Comparison of ENCODE assay signal across 8 cellular contexts in the genomic region with DNA sequence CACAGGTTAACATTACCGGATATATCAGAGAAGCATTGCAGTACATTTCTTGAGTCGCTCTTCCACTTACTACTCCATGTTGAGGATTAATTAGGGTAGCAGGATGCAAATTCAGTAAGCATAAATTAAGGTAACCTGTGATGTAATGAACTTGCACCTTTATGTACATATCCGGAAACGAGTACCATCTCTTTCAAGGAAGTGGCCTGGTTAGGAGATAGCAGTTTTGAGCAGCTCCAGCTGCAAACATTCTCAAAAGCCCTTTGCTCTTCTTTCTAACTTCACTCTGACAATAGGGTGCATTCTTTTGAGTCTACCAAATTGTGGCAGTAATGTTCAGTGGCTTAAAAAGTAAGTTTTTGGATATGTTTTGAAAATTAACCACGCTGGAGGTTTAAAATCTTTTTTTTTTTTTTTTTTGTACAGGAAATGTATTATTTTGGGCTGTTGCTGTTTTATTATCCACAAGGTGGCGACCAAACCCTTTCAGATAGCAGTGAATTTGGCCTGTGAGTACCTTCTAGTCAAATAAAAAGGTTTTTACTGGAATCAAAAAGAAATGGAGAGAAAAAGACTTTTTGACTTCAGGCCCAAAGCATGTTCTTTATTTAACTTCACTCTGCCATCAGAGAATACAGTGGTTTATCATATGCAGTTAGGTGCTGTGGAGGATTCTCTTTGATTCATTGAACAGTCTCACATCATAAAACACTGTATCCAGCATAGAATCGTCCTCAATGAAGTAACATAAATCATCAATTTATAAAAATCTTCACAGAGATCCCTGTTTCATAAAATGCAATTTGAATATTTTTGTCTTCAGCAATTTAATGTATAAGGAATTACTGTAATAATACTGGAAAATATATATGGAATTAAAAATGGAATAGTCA. TPM values are rescaled to one million over a fixed set of nuclear protein-coding genes. Genes with fewer than 3 reads are reported as not detected.
DNase-seq lines count a peak whose midpoint lies in the region; ATAC-seq and TF ChIP-seq lines count a peak whose summit lies in the region.

No MANE protein-coding gene starts in this region.

- H3K36me3 ChIP-seq in A673 (ENCODE audit: insufficient read depth, low read length, poor library complexity, severe bottlenecking) (peaks cover 8% of the 10 kb centered on the region), DOHH2 (ENCODE audit: control insufficient read depth, low read length) (peaks cover 12% of the 10 kb centered on the region), liver (ENCODE audit: control insufficient read depth in 4 of 4, insufficient read depth in 3 of 4, low read depth in 1 of 4, low read length in 3 of 4) (peaks cover 0 to 6% (median 4%) of the 10 kb centered on the region in 4 donors)

- peak; percentile 82 to 85 for TF ChIP-seq RAD21 in liver (IDR thresholded peaks at IDR 0.05)

- H3K27me3 Mint-ChIP-seq in MCF 10A (ENCODE audit: insufficient read depth, unreplicated experiment), result no peaks in the 10 kb centered on the region

- H3K27ac ChIP-seq in A673 (ENCODE audit: low read depth, low read length, poor library complexity, severe bottlenecking), result no peak overlapping the region
- H3K27ac ChIP-seq in DOHH2 (ENCODE audit: low read depth, low read length), result no peak overlapping the region
- H3K27ac ChIP-seq in liver (ENCODE audit: low read depth in 1 of 2, low read length in 2 of 2), result no peak overlapping the region

- H3K9me3 ChIP-seq in A673 (ENCODE audit: low read depth, low read length, poor library complexity, severe bottlenecking), result no peaks in the 10 kb centered on the region
- no peaks in the 10 kb centered on the region for H3K9me3 ChIP-seq in DOHH2 (ENCODE audit: control insufficient read depth, insufficient read depth, low read length)
- no peaks in the 10 kb centered on the region for H3K9me3 ChIP-seq in liver (ENCODE audit: control insufficient read depth in 4 of 4, low read length in 3 of 4)

- H3K4me1 ChIP-seq in A673 (ENCODE audit: insufficient read depth, low read length, poor library complexity, severe bottlenecking), result peaks cover 20% of the 10 kb centered on the region
- H3K4me1 ChIP-seq in DOHH2 (ENCODE audit: control insufficient read depth, low read length), result peaks cover 19% of the 10 kb centered on the region
- H3K4me1 ChIP-seq in liver (ENCODE audit: control insufficient read depth in 4 of 4, insufficient read depth in 4 of 4, low read length in 3 of 4), result no peaks in the 10 kb centered on the region

- H3K9me2 ChIP-seq in DOHH2 (replicated peaks; ENCODE audit: control insufficient read depth, low read length), result no peaks in the 10 kb centered on the region

- no peaks in the 10 kb centered on the region for H3K79me2 ChIP-seq in DOHH2 (ENCODE audit: control insufficient read depth, low read length)

- no peaks in the 10 kb centered on the region for H3K4me1 Mint-ChIP-seq in MCF 10A (ENCODE audit: insufficient read depth, unreplicated experiment)

- no peak overlapping the region for H3K9ac ChIP-seq in liver (ENCODE audit: low read depth in 1 of 2, low read length in 2 of 2)

- H3K27me3 ChIP-seq in A673 (replicated peaks; ENCODE audit: insufficient read depth, low read depth, low read length, poor library complexity) (no peaks in the 10 kb centered on the region), DOHH2 (ENCODE audit: control insufficient read depth, low read length) (no peaks in the 10 kb centered on the region), liver (ENCODE audit: control insufficient read depth in 4 of 4, insufficient read depth in 4 of 4, low read length in 3 of 4) (no peaks in the 10 kb centered on the region)

- no peaks in the 10 kb centered on the region for H4K20me1 ChIP-seq in DOHH2 (ENCODE audit: control insufficient read depth, insufficient read depth, low read depth, low read length)

- H3K4me3 Mint-ChIP-seq in MCF 10A (ENCODE audit: unreplicated experiment), result no peak overlapping the region

- peaks cover 9% of the 10 kb centered on the region; the same call in 1 of the 2 replicates for H3F3A ChIP-seq in DOHH2 (ENCODE audit: control insufficient read depth, insufficient read depth)

- DNase-seq in A673 (ENCODE audit: low spot score) (peak; percentile 62), OCI-M1 (lab: John Stamatoyannopoulos, UW) (peak; percentile 73), MCF 10A (ENCODE audit: unreplicated experiment) (peak; percentile 71), HuH-7.5 (ENCODE audit: low spot score) (no peak)

- 51% methylated on average over 7 of the region's 7 CpGs for WGBS in liver

- ATAC-seq in HG03280 (IDR thresholded peaks at IDR 0.05; ENCODE audit: unreplicated experiment), result peak; percentile 54
- no peak for ATAC-seq in GM18519 (IDR thresholded peaks at IDR 0.05; ENCODE audit: low FRiP score, unreplicated experiment)

- TF ChIP-seq CTCF in A673 (conservative IDR thresholded peaks at IDR 0.05; ENCODE audit: low read depth, low read length), result peak; percentile 76
- peak; percentile 72 for TF ChIP-seq CTCF in DOHH2 (IDR thresholded peaks at IDR 0.05; ENCODE audit: low read depth, low read length, poor library complexity, severe bottlenecking)
- peak; percentile 23 for TF ChIP-seq CTCF in MCF 10A (IDR thresholded peaks at IDR 0.05; ENCODE audit: unreplicated experiment)
- TF ChIP-seq CTCF in liver (IDR thresholded peaks at IDR 0.05; ENCODE audit: low read depth, low read length, missing input control), result peak; percentile 67

- H3K36me3 Mint-ChIP-seq in MCF 10A (ENCODE audit: insufficient read depth, unreplicated experiment), result peaks cover 10% of the 10 kb centered on the region

- no peak overlapping the region for H3K4me3 ChIP-seq in A673 (ENCODE audit: low read depth, low read length, poor library complexity, severe bottlenecking)
- peak overlapping the region; percentile 19 for H3K4me3 ChIP-seq in DOHH2 (ENCODE audit: low read length)
- H3K4me3 ChIP-seq in liver (ENCODE audit: low read depth in 1 of 3, low read length in 3 of 3), result no peak overlapping the region

- intact Hi-C loops in A673 (cut with micrococcal nuclease; ENCODE audit: unreplicated experiment) (no loop called here), MCF 10A (cut with micrococcal nuclease) (loop anchor here (1.0 to 5.0 kb wide), 4 partner anchors 101 to 313 kb away; no protein-coding TSS in a partner anchor)

- POLR2A ChIA-PET in A673 (lab: Charles Lee; ENCODE audit: low non-redundant PET), result no interaction called here
- POLR2A ChIA-PET in MCF 10A (lab: Yijun Ruan, JAX), result interaction anchor here (0.6 to 7.0 kb wide), 4 partner anchors 8 to 1206 kb away, joined by 3 to 45 read pairs (median 8); a partner anchor contains a TSS

- H3K9me3 Mint-ChIP-seq in MCF 10A (ENCODE audit: unreplicated experiment), result no peaks in the 10 kb centered on the region

- no peak overlapping the region for H3K27ac Mint-ChIP-seq in MCF 10A (ENCODE audit: low read depth, unreplicated experiment)

- no TSS peak for BruUV-seq in A673 (replicated peaks; lab: Mats Ljungman, UMichigan)
- no TSS peak for BruUV-seq in MCF 10A (replicated peaks; lab: Mats Ljungman, UMichigan)

- H3K4me2 ChIP-seq in DOHH2 (ENCODE audit: low read length), result peak overlapping the region; percentile 53

- CTCF ChIA-PET in A673 (lab: Charles Lee), result no interaction called here
- CTCF ChIA-PET in MCF 10A (lab: Yijun Ruan, JAX), result interaction anchor here (0.5 to 22.6 kb wide), 40 partner anchors 9 to 1488 kb away, joined by 3 to 360 read pairs (median 4); a partner anchor contains a TSS

TF ChIP-seq in liver, 16 proteins besides CTCF, POLR2A, EP300 and RAD21:
- TF ChIP-seq HNF4G (IDR thresholded peaks at IDR 0.05) (no peak), TAF1 (conservative IDR thresholded peaks at IDR 0.05) (no peak), SP1 (IDR thresholded peaks at IDR 0.05) (no peak), GABPA (IDR thresholded peaks at IDR 0.05 in 1 of 2, conservative IDR thresholded peaks at IDR 0.05 in 1 of 2) (no peak), FOXA1 (IDR thresholded peaks at IDR 0.05) (no peak)
- TF ChIP-seq, protein P1, sequence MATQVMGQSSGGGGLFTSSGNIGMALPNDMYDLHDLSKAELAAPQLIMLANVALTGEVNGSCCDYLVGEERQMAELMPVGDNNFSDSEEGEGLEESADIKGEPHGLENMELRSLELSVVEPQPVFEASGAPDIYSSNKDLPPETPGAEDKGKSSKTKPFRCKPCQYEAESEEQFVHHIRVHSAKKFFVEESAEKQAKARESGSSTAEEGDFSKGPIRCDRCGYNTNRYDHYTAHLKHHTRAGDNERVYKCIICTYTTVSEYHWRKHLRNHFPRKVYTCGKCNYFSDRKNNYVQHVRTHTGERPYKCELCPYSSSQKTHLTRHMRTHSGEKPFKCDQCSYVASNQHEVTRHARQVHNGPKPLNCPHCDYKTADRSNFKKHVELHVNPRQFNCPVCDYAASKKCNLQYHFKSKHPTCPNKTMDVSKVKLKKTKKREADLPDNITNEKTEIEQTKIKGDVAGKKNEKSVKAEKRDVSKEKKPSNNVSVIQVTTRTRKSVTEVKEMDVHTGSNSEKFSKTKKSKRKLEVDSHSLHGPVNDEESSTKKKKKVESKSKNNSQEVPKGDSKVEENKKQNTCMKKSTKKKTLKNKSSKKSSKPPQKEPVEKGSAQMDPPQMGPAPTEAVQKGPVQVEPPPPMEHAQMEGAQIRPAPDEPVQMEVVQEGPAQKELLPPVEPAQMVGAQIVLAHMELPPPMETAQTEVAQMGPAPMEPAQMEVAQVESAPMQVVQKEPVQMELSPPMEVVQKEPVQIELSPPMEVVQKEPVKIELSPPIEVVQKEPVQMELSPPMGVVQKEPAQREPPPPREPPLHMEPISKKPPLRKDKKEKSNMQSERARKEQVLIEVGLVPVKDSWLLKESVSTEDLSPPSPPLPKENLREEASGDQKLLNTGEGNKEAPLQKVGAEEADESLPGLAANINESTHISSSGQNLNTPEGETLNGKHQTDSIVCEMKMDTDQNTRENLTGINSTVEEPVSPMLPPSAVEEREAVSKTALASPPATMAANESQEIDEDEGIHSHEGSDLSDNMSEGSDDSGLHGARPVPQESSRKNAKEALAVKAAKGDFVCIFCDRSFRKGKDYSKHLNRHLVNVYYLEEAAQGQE (IDR thresholded peaks at IDR 0.05), result no peak

RNA-seq across cellular contexts. Expression of a gene that starts 8.9 kb away (rescaled TPM):
- total RNA-seq in A673 (2021) (26.6 and 27.9 TPM in 2 replicates), MCF 10A (2022) (5.6 and 8.6 TPM in 2 replicates), liver (1 to 10 TPM; 1.7 to 5.0 TPM)
- polyA plus RNA-seq in liver, result 1 to 10 TPM in 1 of 2 donors, under 1 TPM in 1; 0.88 to 1.8 TPM

RNA-seq across cellular contexts. Expression of a gene that starts 9.0 kb away (rescaled TPM):
- total RNA-seq in A673 (2021) (4.9 and 6.1 TPM in 2 replicates), MCF 10A (2022) (2.4 and 3.5 TPM in 2 replicates), liver (1 to 10 TPM; 1.4 to 2.2 TPM)
- polyA plus RNA-seq in liver, result under 1 TPM; 0.28 to 0.66 TPM

RNA-seq across cellular contexts. Expression of a gene that starts 9.1 kb away (rescaled TPM):
- total RNA-seq in A673 (2021), result 0.58 and 0.66 TPM in 2 replicates
- 0.12 and 0.71 TPM in 2 replicates for total RNA-seq in MCF 10A (2022)
- total RNA-seq in liver, result under 1 TPM; 0.59 to 0.70 TPM
- under 1 TPM; 0.03 to 0.28 TPM for polyA plus RNA-seq in liver

RNA-seq across cellular contexts. Expression of a gene that starts 15.6 kb away (rescaled TPM):
- total RNA-seq in A673 (2021) (0.37 and 0.88 TPM in 2 replicates), MCF 10A (2022) (0.35 and 0.61 TPM in 2 replicates), liver (under 1 TPM; 0.42 to 0.84 TPM)
- polyA plus RNA-seq in liver, result under 1 TPM; 0.07 to 0.35 TPM

Comparison
In these comparisons a context has a peak if more than half of its experiments do, and no peak if none do; other contexts are left out.
1. CTCF ChIP-seq: peak in every context shown above with its lines; median percentile 76 in A673; 72 in DOHH2; 67 in liver; 23 in MCF 10A.